In genomic region chr3:11380314-11380713, GRCh38 we compare ENCODE assay signal across 12 cellular contexts.
A peak's percentile ranks its signal among the peaks of the same experiment; 100 is the strongest.
DNase-seq lines count a peak whose midpoint lies in the region; ATAC-seq, FAIRE-seq and TF ChIP-seq lines count a peak whose summit lies in the region.
"Had no signal": no experiment of that assay in that cellular context is flagged by ENCODE, and none has a peak within 500 bp of the region (broad histone marks: within the 10 kb centered on the region; RNA-seq: fewer than 3 reads in every experiment).

No MANE protein-coding gene starts in this region.

- H3K9me3 ChIP-seq in HepG2 (ENCODE audit: low read length) (no peaks in the 10 kb centered on the region), right lobe of liver (no peaks in the 10 kb centered on the region), fibroblast of lung (ENCODE audit: control insufficient read depth, insufficient read depth, low read depth, low read length) (no peaks in the 10 kb centered on the region), ovary (no peaks in the 10 kb centered on the region)
- H3K9me3 ChIP-seq: colonic mucosa had no signal

- ATAC-seq in HepG2, result no peak
- ATAC-seq in right lobe of liver, result no peak
- ATAC-seq in GM21786 (IDR thresholded peaks at IDR 0.05; ENCODE audit: unreplicated experiment), result no peak
- no peak for ATAC-seq in HG02798 (IDR thresholded peaks at IDR 0.05; ENCODE audit: poor library complexity, unreplicated experiment)
- ATAC-seq in HG02588 (IDR thresholded peaks at IDR 0.05; ENCODE audit: unreplicated experiment), result no peak

- H3K4me1 ChIP-seq in HepG2 (ENCODE audit: insufficient read depth, low read length), result peaks cover 15% of the 10 kb centered on the region
- no peaks in the 10 kb centered on the region for H3K4me1 ChIP-seq in right lobe of liver
- H3K4me1 ChIP-seq in fibroblast of lung (ENCODE audit: control insufficient read depth, extremely low read depth, insufficient read depth, low read length), result peaks cover 10% of the 10 kb centered on the region
- peaks cover 4% of the 10 kb centered on the region for H3K4me1 ChIP-seq in ovary (ENCODE audit: insufficient read depth)
- H3K4me1 ChIP-seq: colonic mucosa had no signal

- intact Hi-C loops in HepG2 (cut with micrococcal nuclease; ENCODE audit: unreplicated experiment) (loop anchor here (2.0 kb wide), 1 partner anchor 272 kb away; no protein-coding TSS in a partner anchor), right lobe of liver (cut with DNase I) (loop anchor here in 1 of 2 donors (5.0 kb wide), 1 partner anchor 272 kb away; no protein-coding TSS in a partner anchor), ovary (cut with DNase I) (loop anchor here in 3 of 4 donors (5.0 to 10.0 kb wide), 5 partner anchors 54 to 454 kb away; partner anchors contain the start of gene VGLL4 (in 1 of the 3))

- BruUV-seq in HepG2 (replicated peaks; lab: Mats Ljungman, UMichigan), result no TSS peak

- TF ChIP-seq CTCF in HepG2 (CRISPR knock-in tag; IDR thresholded peaks at IDR 0.05), result no peak
- no peak for TF ChIP-seq CTCF in right lobe of liver (IDR thresholded peaks at IDR 0.05)
- TF ChIP-seq CTCF in fibroblast of lung (conservative IDR thresholded peaks at IDR 0.05 in 1 of 2, IDR thresholded peaks at IDR 0.05 in 1 of 2; ENCODE audit: low read depth in 1 of 2, low read length in 2 of 2), result no peak
- TF ChIP-seq CTCF in ovary (IDR thresholded peaks at IDR 0.05), result no peak

- no peak overlapping the region for H3K27ac ChIP-seq in HepG2 (ENCODE audit: extremely low read length, insufficient read depth, low read length)
- no peak overlapping the region for H3K27ac ChIP-seq in right lobe of liver
- peak overlapping the region; percentile 53 for H3K27ac ChIP-seq in fibroblast of lung (ENCODE audit: insufficient read depth, low read length)
- peak overlapping the region; percentile 26 to 67 for H3K27ac ChIP-seq in ovary
- H3K27ac ChIP-seq: colonic mucosa, SK-N-MC had no signal

- H3K4me3 ChIP-seq in HepG2 (replicated peaks in 1 of 3; ENCODE audit: insufficient read depth in 1 of 3, low read depth in 2 of 3, low read length in 3 of 3) (no peak overlapping the region), right lobe of liver (no peak overlapping the region), fibroblast of lung (replicated peaks in 1 of 4; ENCODE audit: control extremely low read depth in 1 of 4, insufficient read depth in 1 of 4, low read depth in 3 of 4, low read length in 4 of 4) (peak overlapping the region in 2 of 4 experiments; percentile 10), ovary (no peak overlapping the region)
- H3K4me3 ChIP-seq: colonic mucosa, SK-N-MC had no signal

- no peaks in the 10 kb centered on the region for H3K79me2 ChIP-seq in HepG2 (ENCODE audit: insufficient read depth, low read length)
- H3K79me2 ChIP-seq in fibroblast of lung (ENCODE audit: control insufficient read depth, insufficient read depth, low read length), result no peaks in the 10 kb centered on the region

- 58% methylated on average over 6 of the region's 6 CpGs for WGBS in HepG2 (ENCODE audit: low lambda C conversion rate)
- WGBS in right lobe of liver (ENCODE audit: insufficient coverage, low coverage, low lambda C conversion rate, missing lambda C conversion rate), result 75% methylated on average over 6 of the region's 6 CpGs
- 27 to 53% (median 37%) methylated on average over 6 of the region's 6 CpGs for WGBS in ovary, 3 donors

- no peak for FAIRE-seq in HepG2 (lab: Jason Lieb, UNC)

- TF ChIP-seq POLR2A in HepG2 (IDR thresholded peaks at IDR 0.05; ENCODE audit: insufficient read depth in 1 of 2, low read depth in 2 of 2, low read length in 2 of 2) (no peak), right lobe of liver (IDR thresholded peaks at IDR 0.05) (no peak), ovary (IDR thresholded peaks at IDR 0.05) (no peak)

- TF ChIP-seq RAD21 in HepG2 (CRISPR knock-in tag; IDR thresholded peaks at IDR 0.05), result no peak

- POLR2A ChIA-PET in HepG2 (lab: Yijun Ruan, JAX), result no interaction called here

- H3K27me3 ChIP-seq in HepG2 (ENCODE audit: control insufficient read depth in 1 of 2, insufficient read depth in 2 of 2, low read length in 2 of 2) (no peaks in the 10 kb centered on the region), right lobe of liver (no peaks in the 10 kb centered on the region), fibroblast of lung (ENCODE audit: control insufficient read depth, insufficient read depth, low read length) (no peaks in the 10 kb centered on the region), ovary (no peaks in the 10 kb centered on the region)
- H3K27me3 ChIP-seq: colonic mucosa had no signal

- H4K20me1 ChIP-seq in HepG2 (ENCODE audit: insufficient read depth, low read length), result no peaks in the 10 kb centered on the region
- no peaks in the 10 kb centered on the region for H4K20me1 ChIP-seq in fibroblast of lung (ENCODE audit: control insufficient read depth, extremely low read depth, insufficient read depth, low read length)

- no peaks in the 10 kb centered on the region for H3K36me3 ChIP-seq in HepG2 (replicated peaks in 1 of 2; ENCODE audit: control insufficient read depth in 1 of 2, insufficient read depth in 2 of 2, low read length in 2 of 2)
- H3K36me3 ChIP-seq in right lobe of liver, result no peaks in the 10 kb centered on the region
- H3K36me3 ChIP-seq in fibroblast of lung (ENCODE audit: control insufficient read depth, insufficient read depth, low read length), result no peaks in the 10 kb centered on the region
- H3K36me3 ChIP-seq in ovary, result no peaks in the 10 kb centered on the region
- H3K36me3 ChIP-seq: colonic mucosa had no signal

- H3K9ac ChIP-seq in HepG2 (ENCODE audit: insufficient read depth, low read depth, low read length), result no peak overlapping the region
- H3K9ac ChIP-seq in fibroblast of lung (ENCODE audit: insufficient read depth, low read length), result no peak overlapping the region

- in situ Hi-C loops in HepG2 (cut with HindIII; ENCODE audit: extremely low pct_ligation_motif_present, low pct_unique_long_range_greater_than_20kb), result loop anchor here (5.0 to 10.0 kb wide), 3 partner anchors 157 to 424 kb away; no protein-coding TSS in a partner anchor

- H2AFZ ChIP-seq in HepG2 (ENCODE audit: low read length) (no peak overlapping the region), fibroblast of lung (ENCODE audit: low read length) (no peak overlapping the region)

- H3K4me2 ChIP-seq in HepG2 (ENCODE audit: low read depth, low read length) (no peak overlapping the region), fibroblast of lung (ENCODE audit: extremely low read depth, insufficient read depth, low read length) (peak overlapping the region; percentile 60)

- peak; percentile 31 for DNase-seq in HepG2 (ENCODE audit: low spot score)
- no peak for DNase-seq in right lobe of liver
- peak; percentile 20 to 51 for DNase-seq in fibroblast of lung (ENCODE audit: low read depth in 2 of 2)
- no peak for DNase-seq in ovary
- no peak for DNase-seq in NCI-H128 (lab: John Stamatoyannopoulos, UW; ENCODE audit: unreplicated experiment)
- DNase-seq: colonic mucosa, naive B cell, NCI-H1436 treated with DMSO at 0.1 percent for 48 hours had no signal

- TF ChIP-seq EP300 in HepG2 (IDR thresholded peaks at IDR 0.05; ENCODE audit: low read depth in 2 of 2, low read length in 2 of 2), result no peak
- TF ChIP-seq EP300 in HepG2 (CRISPR knock-in tag; IDR thresholded peaks at IDR 0.05; ENCODE audit: borderline replicate concordance), result no peak
- no peak for TF ChIP-seq EP300 in ovary (IDR thresholded peaks at IDR 0.05)

- CTCF ChIA-PET in HepG2 (lab: Yijun Ruan, JAX; ENCODE audit: low intra/inter-chr PET ratio, low total read pairs), result interaction anchor here (1.7 kb wide), 1 partner anchor 156 kb away, joined by 6 read pairs; no protein-coding TSS in a partner anchor

TF ChIP-seq in HepG2, 621 proteins besides CTCF, POLR2A, EP300 and RAD21 (continues in another document):
- TF ChIP-seq PATZ1 (CRISPR knock-in tag; IDR thresholded peaks at IDR 0.05) (peak; percentile 28; the same call in 1 of the 2 replicates), TCF7 (IDR thresholded peaks at IDR 0.05; ENCODE audit: low read depth) (peak; percentile 56; the same call in 1 of the 2 replicates), FOXJ3 (CRISPR knock-in tag; IDR thresholded peaks at IDR 0.05; ENCODE audit: borderline replicate concordance) (no peak)
- TF ChIP-seq, protein P1, sequence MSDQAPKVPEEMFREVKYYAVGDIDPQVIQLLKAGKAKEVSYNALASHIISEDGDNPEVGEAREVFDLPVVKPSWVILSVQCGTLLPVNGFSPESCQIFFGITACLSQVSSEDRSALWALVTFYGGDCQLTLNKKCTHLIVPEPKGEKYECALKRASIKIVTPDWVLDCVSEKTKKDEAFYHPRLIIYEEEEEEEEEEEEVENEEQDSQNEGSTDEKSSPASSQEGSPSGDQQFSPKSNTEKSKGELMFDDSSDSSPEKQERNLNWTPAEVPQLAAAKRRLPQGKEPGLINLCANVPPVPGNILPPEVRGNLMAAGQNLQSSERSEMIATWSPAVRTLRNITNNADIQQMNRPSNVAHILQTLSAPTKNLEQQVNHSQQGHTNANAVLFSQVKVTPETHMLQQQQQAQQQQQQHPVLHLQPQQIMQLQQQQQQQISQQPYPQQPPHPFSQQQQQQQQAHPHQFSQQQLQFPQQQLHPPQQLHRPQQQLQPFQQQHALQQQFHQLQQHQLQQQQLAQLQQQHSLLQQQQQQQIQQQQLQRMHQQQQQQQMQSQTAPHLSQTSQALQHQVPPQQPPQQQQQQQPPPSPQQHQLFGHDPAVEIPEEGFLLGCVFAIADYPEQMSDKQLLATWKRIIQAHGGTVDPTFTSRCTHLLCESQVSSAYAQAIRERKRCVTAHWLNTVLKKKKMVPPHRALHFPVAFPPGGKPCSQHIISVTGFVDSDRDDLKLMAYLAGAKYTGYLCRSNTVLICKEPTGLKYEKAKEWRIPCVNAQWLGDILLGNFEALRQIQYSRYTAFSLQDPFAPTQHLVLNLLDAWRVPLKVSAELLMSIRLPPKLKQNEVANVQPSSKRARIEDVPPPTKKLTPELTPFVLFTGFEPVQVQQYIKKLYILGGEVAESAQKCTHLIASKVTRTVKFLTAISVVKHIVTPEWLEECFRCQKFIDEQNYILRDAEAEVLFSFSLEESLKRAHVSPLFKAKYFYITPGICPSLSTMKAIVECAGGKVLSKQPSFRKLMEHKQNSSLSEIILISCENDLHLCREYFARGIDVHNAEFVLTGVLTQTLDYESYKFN (CRISPR knock-in tag; conservative IDR thresholded peaks at IDR 0.05), result 0 out of 2 replicates have a peak, but pooled peaks have one; percentile 25

Comparison
In these comparisons a context has a peak if more than half of its experiments do, and no peak if none do; other contexts are left out.
1. DNase-seq: peak in HepG2 (single experiment) and fibroblast of lung (2 of 2); none in right lobe of liver (0 of 3), ovary (0 of 5) and NCI-H128 (single experiment).
2. H3K27ac ChIP-seq: peak in fibroblast of lung (single experiment) and ovary (2 of 2); none in HepG2 (single experiment) and right lobe of liver (0 of 3).